22 cellular contexts compared by ENCODE assay signal in genomic region chr7:65429642-65430343, GRCh38. TPM values are rescaled to one million over a fixed set of nuclear protein-coding genes. Genes with fewer than 3 reads are reported as not detected.
DNase-seq lines count a peak whose midpoint lies in the region; ATAC-seq, FAIRE-seq and TF ChIP-seq lines count a peak whose summit lies in the region.
"Had no signal": no experiment of that assay in that cellular context is flagged by ENCODE, and none has a peak within 500 bp of the region (broad histone marks: within the 10 kb centered on the region; RNA-seq: fewer than 3 reads in every experiment).

No MANE protein-coding gene starts in this region.

- H3K9ac ChIP-seq in HepG2 (ENCODE audit: insufficient read depth, low read depth, low read length) = no peak overlapping the region
- no peak overlapping the region for H3K9ac ChIP-seq in iPS-20b (ENCODE audit: low read depth, low read length)

- TF ChIP-seq CTCF in HepG2 (CRISPR knock-in tag; IDR thresholded peaks at IDR 0.05) (no peak), right lobe of liver (IDR thresholded peaks at IDR 0.05) (no peak), CD14-positive monocyte (IDR thresholded peaks at IDR 0.05) (no peak)

- no peaks in the 10 kb centered on the region for H4K20me1 ChIP-seq in HepG2 (ENCODE audit: insufficient read depth, low read length)

- DNase-seq in HepG2 (ENCODE audit: low spot score) = no peak
- no peak for DNase-seq in right lobe of liver
- peak; percentile 17 for DNase-seq in NAMALWA (ENCODE audit: low spot score)
- no peak for DNase-seq in activated CD4-positive, alpha-beta memory T cell treated with anti-CD3 and anti-CD28 coated beads for 36 hours
- no peak for DNase-seq in sciatic nerve (ENCODE audit: low spot score)
- DNase-seq in CD14-positive monocyte (ENCODE audit: low spot score) = no peak
- DNase-seq: 8988T, AML-193, GDM1, MV-4-11, NCI-H1694, NCI-H2081, NCI-H2171, NCI-H345, NCI-H524, NCI-H82, T-cell had no signal

- peaks cover 5% of the 10 kb centered on the region for H3K36me3 Mint-ChIP-seq in activated CD4-positive, alpha-beta memory T cell treated with anti-CD3 and anti-CD28 coated beads for 36 hours
- H3K36me3 Mint-ChIP-seq in CD14-positive monocyte = no peaks in the 10 kb centered on the region
- H3K36me3 Mint-ChIP-seq: T-cell had no signal

- H3K27me3 Mint-ChIP-seq in activated CD4-positive, alpha-beta memory T cell treated with anti-CD3 and anti-CD28 coated beads for 36 hours = no peaks in the 10 kb centered on the region
- H3K27me3 Mint-ChIP-seq in CD14-positive monocyte (ENCODE audit: low read depth in 3 of 3) = peaks cover 0 to 3% (median 0%) of the 10 kb centered on the region in 3 donors

- CTCF ChIA-PET in HepG2 (lab: Yijun Ruan, JAX; ENCODE audit: low intra/inter-chr PET ratio, low total read pairs) = no interaction called here
- CTCF ChIA-PET in activated CD4-positive, alpha-beta memory T cell treated with anti-CD3 and anti-CD28 coated beads for 36 hours (lab: Charles Lee) = no interaction called here

- H3K27ac ChIP-seq in HepG2 (ENCODE audit: extremely low read length, insufficient read depth, low read length) = no peak overlapping the region
- H3K27ac ChIP-seq in right lobe of liver = no peak overlapping the region
- H3K27ac ChIP-seq in iPS-20b (ENCODE audit: low read length) = no peak overlapping the region
- H3K27ac ChIP-seq: C4-2B had no signal

- H3K27me3 ChIP-seq in HepG2 (ENCODE audit: control insufficient read depth in 1 of 2, insufficient read depth in 2 of 2, low read length in 2 of 2) = no peaks in the 10 kb centered on the region
- H3K27me3 ChIP-seq in right lobe of liver = no peaks in the 10 kb centered on the region
- no peaks in the 10 kb centered on the region for H3K27me3 ChIP-seq in iPS-20b (ENCODE audit: insufficient read depth, low read length)

- TF ChIP-seq EP300 in HepG2 (IDR thresholded peaks at IDR 0.05; ENCODE audit: low read depth in 2 of 2, low read length in 2 of 2) (no peak), HepG2 (CRISPR knock-in tag; IDR thresholded peaks at IDR 0.05; ENCODE audit: borderline replicate concordance) (no peak)

- BruUV-seq in HepG2 (replicated peaks; lab: Mats Ljungman, UMichigan) = no TSS peak

- peaks cover 44% of the 10 kb centered on the region for H3K9me3 Mint-ChIP-seq in activated CD4-positive, alpha-beta memory T cell treated with anti-CD3 and anti-CD28 coated beads for 36 hours
- H3K9me3 Mint-ChIP-seq in CD14-positive monocyte = peaks cover 21 to 39% (median 32%) of the 10 kb centered on the region in 7 donors

- H2AFZ ChIP-seq in HepG2 (ENCODE audit: low read length) = no peak overlapping the region

- no peak overlapping the region for H3K4me2 ChIP-seq in HepG2 (ENCODE audit: low read depth, low read length)

- H3K36me3 ChIP-seq in HepG2 (replicated peaks in 1 of 2; ENCODE audit: control insufficient read depth in 1 of 2, insufficient read depth in 2 of 2, low read length in 2 of 2) = no peaks in the 10 kb centered on the region
- H3K36me3 ChIP-seq in right lobe of liver = no peaks in the 10 kb centered on the region
- H3K36me3 ChIP-seq in iPS-20b (ENCODE audit: insufficient read depth, low read depth, low read length) = no peaks in the 10 kb centered on the region

- no peak for TF ChIP-seq RAD21 in HepG2 (CRISPR knock-in tag; IDR thresholded peaks at IDR 0.05)

- POLR2A ChIA-PET in HepG2 (lab: Yijun Ruan, JAX) = no interaction called here
- POLR2A ChIA-PET in activated CD4-positive, alpha-beta memory T cell treated with anti-CD3 and anti-CD28 coated beads for 36 hours (lab: Charles Lee) = no interaction called here

- intact Hi-C loops in HepG2 (cut with micrococcal nuclease; ENCODE audit: unreplicated experiment) (no loop called here), right lobe of liver (cut with DNase I) (no loop called here), sciatic nerve (cut with DNase I) (no loop called here), CD14-positive monocyte (cut with micrococcal nuclease) (no loop called here)
- intact Hi-C loops in activated CD4-positive, alpha-beta memory T cell treated with anti-CD3 and anti-CD28 coated beads for 36 hours (cut with micrococcal nuclease) = no loop called here

- H3K27ac Mint-ChIP-seq in activated CD4-positive, alpha-beta memory T cell treated with anti-CD3 and anti-CD28 coated beads for 36 hours = no peak overlapping the region
- H3K27ac Mint-ChIP-seq in CD14-positive monocyte = no peak overlapping the region
- H3K27ac Mint-ChIP-seq: T-cell had no signal

- no peaks in the 10 kb centered on the region for H3K4me1 Mint-ChIP-seq in activated CD4-positive, alpha-beta memory T cell treated with anti-CD3 and anti-CD28 coated beads for 36 hours (ENCODE audit: low read depth)
- no peaks in the 10 kb centered on the region for H3K4me1 Mint-ChIP-seq in CD14-positive monocyte

- H3K4me3 Mint-ChIP-seq in activated CD4-positive, alpha-beta memory T cell treated with anti-CD3 and anti-CD28 coated beads for 36 hours = no peak overlapping the region
- H3K4me3 Mint-ChIP-seq in CD14-positive monocyte = no peak overlapping the region
- H3K4me3 Mint-ChIP-seq: T-cell had no signal

- TF ChIP-seq POLR2A in HepG2 (IDR thresholded peaks at IDR 0.05; ENCODE audit: insufficient read depth in 1 of 2, low read depth in 2 of 2, low read length in 2 of 2) (no peak), right lobe of liver (IDR thresholded peaks at IDR 0.05) (no peak)

- peaks cover 14% of the 10 kb centered on the region for H3K4me1 ChIP-seq in HepG2 (ENCODE audit: insufficient read depth, low read length)
- no peaks in the 10 kb centered on the region for H3K4me1 ChIP-seq in right lobe of liver
- H3K4me1 ChIP-seq in iPS-20b (ENCODE audit: insufficient read depth, low read length) = no peaks in the 10 kb centered on the region

- ATAC-seq in HepG2 (no peak), right lobe of liver (no peak), GM18511 (IDR thresholded peaks at IDR 0.05; ENCODE audit: unreplicated experiment) (no peak), sciatic nerve (no peak)
- ATAC-seq: Panc1, T-cell had no signal

- H3K4me3 ChIP-seq in HepG2 (replicated peaks in 1 of 3; ENCODE audit: insufficient read depth in 1 of 3, low read depth in 2 of 3, low read length in 3 of 3) (no peak overlapping the region), right lobe of liver (no peak overlapping the region), iPS-20b (ENCODE audit: low read length) (peak overlapping the region; percentile 3; the same call in 1 of the 2 replicates)

- H3K79me2 ChIP-seq in HepG2 (ENCODE audit: insufficient read depth, low read length) = no peaks in the 10 kb centered on the region

- WGBS in HepG2 (ENCODE audit: low lambda C conversion rate) = 74% methylated on average over 26 of the region's 26 CpGs
- WGBS in right lobe of liver (ENCODE audit: insufficient coverage, low coverage, low lambda C conversion rate, missing lambda C conversion rate) = 85% methylated on average over 20 of the region's 26 CpGs

- FAIRE-seq in HepG2 (lab: Jason Lieb, UNC) = peak; percentile 48
- FAIRE-seq: H1 had no signal

- in situ Hi-C loops in HepG2 (cut with HindIII; ENCODE audit: extremely low pct_ligation_motif_present, low pct_unique_long_range_greater_than_20kb) = no loop called here

- H3K9me3 ChIP-seq in HepG2 (ENCODE audit: low read length) (peaks cover 8% of the 10 kb centered on the region; the same call in 1 of the 2 replicates), right lobe of liver (no peaks in the 10 kb centered on the region), iPS-20b (ENCODE audit: insufficient read depth, low read depth, low read length) (peaks cover 43% of the 10 kb centered on the region)

TF ChIP-seq in HepG2, 621 proteins besides CTCF, POLR2A, EP300 and RAD21 (continues in another document):
- no peak for TF ChIP-seq LCORL (IDR thresholded peaks at IDR 0.05)
- no peak for TF ChIP-seq LCORL (CRISPR knock-in tag; IDR thresholded peaks at IDR 0.05)
- no peak for TF ChIP-seq ZNF569 (CRISPR knock-in tag; IDR thresholded peaks at IDR 0.05; ENCODE audit: borderline replicate concordance)
- no peak for TF ChIP-seq PHB2 (IDR thresholded peaks at IDR 0.05; ENCODE audit: partially characterized antibody)
- no peak for TF ChIP-seq ZNF333 (CRISPR knock-in tag; IDR thresholded peaks at IDR 0.05; ENCODE audit: borderline replicate concordance)
- peak; percentile 21; the same call in 1 of the 2 replicates for TF ChIP-seq BATF2 (CRISPR knock-in tag; IDR thresholded peaks at IDR 0.05)
- TF ChIP-seq ZNF672 (CRISPR knock-in tag; IDR thresholded peaks at IDR 0.05) = 0 out of 2 replicates have a peak, but pooled peaks have one; percentile 23

RNA-seq across cellular contexts. Expression of gene ZNF92, which starts 56.1 kb away (rescaled TPM):
- total RNA-seq in HepG2 (2016; rRNA removed; fragmentation: Illumina TruSeq; extraction: Trizol) (13.2 and 19.0 TPM in 2 replicates), right lobe of liver (1 to 10 TPM; 1.9 to 4.5 (median 2.4) TPM), sciatic nerve (6.4 TPM)
- 2.1 and 2.9 TPM in 2 replicates for total RNA-seq in HepG2 (2016; cell fraction: cytosol; rRNA removed; fragmentation: Illumina TruSeq; extraction: Trizol; ENCODE audit: low read depth)
- 12.4 and 20.6 TPM in 2 replicates for total RNA-seq in HepG2 (2016; cell fraction: insoluble cytoplasmic fraction; rRNA removed; fragmentation: Illumina TruSeq; extraction: Trizol)
- total RNA-seq in HepG2 (2016; cell fraction: membrane; rRNA removed; fragmentation: Illumina TruSeq; extraction: Trizol) = 5.9 and 7.6 TPM in 2 replicates
- 20.4 and 22.5 TPM in 2 replicates for total RNA-seq in HepG2 (2016; cell fraction: nucleus; rRNA removed; fragmentation: Illumina TruSeq; extraction: Trizol)
- polyA plus RNA-seq in HepG2 (2011; rRNA removed) (3.1 and 4.0 TPM in 2 replicates), CD14-positive monocyte (1 to 10 TPM; 4.1 to 6.4 TPM)
- 1.0 and 1.9 TPM in 2 replicates for polyA plus RNA-seq in HepG2 (2011; cell fraction: cytosol; rRNA removed)
- 3.9 and 4.3 TPM in 2 replicates for polyA plus RNA-seq in HepG2 (2011; cell fraction: nucleus; rRNA removed)
- 6.2 and 6.8 TPM in 2 replicates for polyA plus RNA-seq in HepG2 (2012)
- 0.49 and 0.63 TPM in 2 replicates for polyA plus RNA-seq in HepG2 (2016; cell fraction: cytosol; fragmentation: Illumina TruSeq; extraction: Trizol; ENCODE audit: low read depth)
- 18.6 and 20.1 TPM in 2 replicates for polyA plus RNA-seq in HepG2 (2016; cell fraction: insoluble cytoplasmic fraction; fragmentation: Illumina TruSeq; extraction: Trizol; ENCODE audit: low read depth)
- 1.8 and 2.4 TPM in 2 replicates for polyA plus RNA-seq in HepG2 (2016; cell fraction: membrane; fragmentation: Illumina TruSeq; extraction: Trizol; ENCODE audit: low read depth)
- 18.6 and 23.8 TPM in 2 replicates for polyA plus RNA-seq in HepG2 (2016; cell fraction: nucleus; fragmentation: Illumina TruSeq; extraction: Trizol; ENCODE audit: insufficient read depth, low read depth)
- polyA minus RNA-seq in HepG2 (2011; rRNA and poly(A)+ RNA removed; ENCODE audit: low replicate concordance) = 2.1 and 3.0 TPM in 2 replicates
- 5.9 and 6.0 TPM in 2 replicates for polyA minus RNA-seq in HepG2 (2011; cell fraction: cytosol; rRNA and poly(A)+ RNA removed)
- polyA minus RNA-seq in HepG2 (2011; cell fraction: nucleus; rRNA and poly(A)+ RNA removed) = 19.4 and 20.2 TPM in 2 replicates
- total RNA-seq in activated CD4-positive, alpha-beta memory T cell treated with anti-CD3 and anti-CD28 coated beads for 36 hours = 10 to 100 TPM; 12.9 to 13.9 TPM
